Comparison of ENCODE assay signal across 16 cellular contexts in the genomic region with DNA sequence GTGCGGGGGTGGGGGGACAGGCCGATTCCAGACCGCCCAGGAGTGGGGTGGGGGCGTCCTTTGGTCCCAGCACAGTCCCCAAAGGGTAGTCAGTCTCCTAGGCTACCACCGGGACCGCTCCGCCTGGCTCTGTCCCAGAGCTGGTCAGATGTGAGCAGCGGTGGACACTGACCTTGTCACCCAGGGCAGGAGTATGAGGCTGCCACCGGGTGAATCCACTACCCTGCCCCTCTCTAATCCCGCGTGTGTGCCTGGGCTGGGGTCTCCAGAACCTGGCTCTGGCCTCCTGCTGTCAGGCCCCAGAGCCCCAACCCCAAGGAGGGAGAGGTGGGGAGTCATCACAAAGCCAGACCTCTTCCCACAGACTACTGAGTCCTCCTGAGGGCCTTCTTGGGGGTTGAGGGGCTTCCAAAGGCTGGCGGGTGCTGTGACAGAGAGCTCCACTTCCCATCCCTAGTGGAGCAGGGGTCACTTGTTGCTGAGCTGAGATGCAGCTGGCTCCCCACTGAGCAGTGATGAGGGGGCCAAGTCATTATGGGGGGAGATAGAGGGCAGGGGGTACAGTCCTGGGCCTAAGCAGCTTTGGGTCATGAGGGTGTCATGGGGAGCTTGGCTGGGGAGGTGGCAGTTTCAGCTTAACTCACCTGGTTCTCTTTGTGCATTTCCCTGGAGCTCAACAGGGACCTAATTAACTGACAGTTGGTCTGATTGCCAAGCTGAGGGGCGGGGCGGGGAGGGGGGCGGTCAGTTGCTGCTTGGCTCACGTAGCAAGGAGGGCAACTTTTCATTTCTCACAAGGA. TPM values are rescaled to one million over a fixed set of nuclear protein-coding genes. Genes with fewer than 3 reads are reported as not detected.
DNase-seq lines count a peak whose midpoint lies in the region; ATAC-seq, FAIRE-seq and TF ChIP-seq lines count a peak whose summit lies in the region.
"Had no signal": no experiment of that assay in that cellular context is flagged by ENCODE, and none has a peak within 500 bp of the region (broad histone marks: within the 10 kb centered on the region; RNA-seq: fewer than 3 reads in every experiment).

No MANE protein-coding gene starts in this region.

- DNase-seq in stimulated activated naive CD8-positive, alpha-beta T cell treated with anti-CD3 and anti-CD28 coated beads, Interleukin-15, amount 100 ng/mL, for 72 hours, result no peak
- no peak for DNase-seq in stimulated activated naive CD8-positive, alpha-beta T cell treated with anti-CD3 and anti-CD28 coated beads, Interleukin-15, Interleukin-2, amounts not matched to agents 100 U/mL and 50 U/mL, for 24 hours
- DNase-seq in central memory CD4-positive, alpha-beta T cell, result no peak
- DNase-seq in RCC 7860 (ENCODE audit: low spot score), result no peak
- DNase-seq: activated B cell treated with CpG ODN at 0.5 μM for 24 hours; activated T-cell treated with anti-CD3 and anti-CD28 coated beads, Interleukin-2, amount 50 U/mL, for 72 hours; NCI-H2171 treated with DMSO at 0.1 percent for 48 hours; SIG-M5; spleen had no signal

- H3K9me3 Mint-ChIP-seq in stimulated activated naive CD8-positive, alpha-beta T cell treated with anti-CD3 and anti-CD28 coated beads, Interleukin-15, amount 100 ng/mL, for 72 hours, result no peaks in the 10 kb centered on the region
- H3K9me3 Mint-ChIP-seq in nephron, result no peaks in the 10 kb centered on the region
- H3K9me3 Mint-ChIP-seq: activated B cell treated with CpG ODN at 0.5 μM for 24 hours; activated T-cell treated with anti-CD3 and anti-CD28 coated beads, Interleukin-2, amount 50 U/mL, for 72 hours had no signal

- WGBS in ectodermal cell, 2 experiments, result 11 to 12% methylated on average over 16 of the region's 16 CpGs

- H3K27me3 Mint-ChIP-seq in stimulated activated naive CD8-positive, alpha-beta T cell treated with anti-CD3 and anti-CD28 coated beads, Interleukin-15, amount 100 ng/mL, for 72 hours, result peaks cover 74% of the 10 kb centered on the region
- peaks cover 78% of the 10 kb centered on the region for H3K27me3 Mint-ChIP-seq in nephron (ENCODE audit: low read depth)

- peak overlapping the region; percentile 38 for H3K4me3 ChIP-seq in ectodermal cell (ENCODE audit: insufficient read depth, low read depth, low read length)

- no peak for ATAC-seq in stimulated activated naive CD8-positive, alpha-beta T cell treated with anti-CD3 and anti-CD28 coated beads, Interleukin-15, amount 100 ng/mL, for 72 hours
- no peak for ATAC-seq in stimulated activated naive CD8-positive, alpha-beta T cell treated with anti-CD3 and anti-CD28 coated beads, Interleukin-15, Interleukin-2, amounts not matched to agents 100 U/mL and 50 U/mL, for 24 hours
- ATAC-seq in HG02973 (IDR thresholded peaks at IDR 0.05; ENCODE audit: unreplicated experiment) (no peak), GM19397 (IDR thresholded peaks at IDR 0.05; ENCODE audit: unreplicated experiment) (no peak)
- ATAC-seq: activated T-cell treated with anti-CD3 and anti-CD28 coated beads, Interleukin-2, amount 50 U/mL, for 72 hours had no signal

- no peak for TF ChIP-seq CTCF in nephron (IDR thresholded peaks at IDR 0.05; ENCODE audit: unreplicated experiment in 3 of 3)

- H3K27ac Mint-ChIP-seq in stimulated activated naive CD8-positive, alpha-beta T cell treated with anti-CD3 and anti-CD28 coated beads, Interleukin-15, amount 100 ng/mL, for 72 hours, result no peak overlapping the region
- H3K27ac Mint-ChIP-seq in nephron, result no peak overlapping the region
- H3K27ac Mint-ChIP-seq: activated B cell treated with CpG ODN at 0.5 μM for 24 hours; activated T-cell treated with anti-CD3 and anti-CD28 coated beads, Interleukin-2, amount 50 U/mL, for 72 hours had no signal

- H3K9me3 ChIP-seq in ectodermal cell (ENCODE audit: control insufficient read depth, low read length), result no peaks in the 10 kb centered on the region
- H3K9me3 ChIP-seq: spleen had no signal

- peaks cover 60% of the 10 kb centered on the region for H3K27me3 ChIP-seq in ectodermal cell (ENCODE audit: control insufficient read depth, insufficient read depth, low read length, poor library complexity, severe bottlenecking)

- peak overlapping the region; percentile 21 to 27 for H3K4me3 Mint-ChIP-seq in stimulated activated naive CD8-positive, alpha-beta T cell treated with anti-CD3 and anti-CD28 coated beads, Interleukin-15, amount 100 ng/mL, for 72 hours
- H3K4me3 Mint-ChIP-seq in nephron, result peak overlapping the region; percentile 67 to 71 (median 70)
- H3K4me3 Mint-ChIP-seq: activated B cell treated with CpG ODN at 0.5 μM for 24 hours had no signal

- H3K36me3 ChIP-seq in ectodermal cell (ENCODE audit: control insufficient read depth, insufficient read depth, low read length), result no peaks in the 10 kb centered on the region
- H3K36me3 ChIP-seq: spleen had no signal

- FAIRE-seq in RCC 7860 (lab: Jason Lieb, UNC), result no peak
- FAIRE-seq: GM18507 had no signal

- no peak overlapping the region for H3K27ac ChIP-seq in ectodermal cell (ENCODE audit: insufficient read depth, low read depth, low read length, poor library complexity, severe bottlenecking)
- H3K27ac ChIP-seq: epithelial cell of prostate, KMS-11, spleen had no signal

- H3K4me1 ChIP-seq in ectodermal cell (ENCODE audit: control insufficient read depth, insufficient read depth, low read length), result peaks cover 23% of the 10 kb centered on the region

- peaks cover 34% of the 10 kb centered on the region for H3K4me1 Mint-ChIP-seq in stimulated activated naive CD8-positive, alpha-beta T cell treated with anti-CD3 and anti-CD28 coated beads, Interleukin-15, amount 100 ng/mL, for 72 hours
- peaks cover 27% of the 10 kb centered on the region for H3K4me1 Mint-ChIP-seq in nephron

- no peaks in the 10 kb centered on the region for H3K36me3 Mint-ChIP-seq in nephron (ENCODE audit: low read depth)

RNA-seq across cellular contexts. Expression of a gene that starts 1.2 kb away (rescaled TPM):
- 0.48 TPM for polyA plus RNA-seq in ectodermal cell (2013, experiment 1 of 4)
- 0.69 TPM for polyA plus RNA-seq in ectodermal cell (2013, experiment 2 of 4)
- 0.53 TPM for polyA plus RNA-seq in ectodermal cell (2013, experiment 3 of 4)
- 0.49 TPM for polyA plus RNA-seq in ectodermal cell (2013, experiment 4 of 4)

RNA-seq across cellular contexts. Expression of a gene that starts 9.0 kb away (rescaled TPM):
- 61.1 TPM for polyA plus RNA-seq in ectodermal cell (2013, experiment 1 of 4)
- polyA plus RNA-seq in ectodermal cell (2013, experiment 2 of 4), result 56.5 TPM
- 39.6 TPM for polyA plus RNA-seq in ectodermal cell (2013, experiment 3 of 4)
- 43.2 TPM for polyA plus RNA-seq in ectodermal cell (2013, experiment 4 of 4)

RNA-seq across cellular contexts. Expression of a gene that starts 20.2 kb away (rescaled TPM):
- not detected for polyA plus RNA-seq in ectodermal cell (2013, experiment 1 of 4)
- polyA plus RNA-seq in ectodermal cell (2013, experiment 2 of 4), result not detected
- not detected for polyA plus RNA-seq in ectodermal cell (2013, experiment 3 of 4)
- not detected for polyA plus RNA-seq in ectodermal cell (2013, experiment 4 of 4)

RNA-seq across cellular contexts. Expression of a gene that starts 37.2 kb away (rescaled TPM):
- polyA plus RNA-seq in ectodermal cell (2013, experiment 1 of 4), result 2.3 TPM
- polyA plus RNA-seq in ectodermal cell (2013, experiment 2 of 4), result 2.0 TPM
- 1.7 TPM for polyA plus RNA-seq in ectodermal cell (2013, experiment 3 of 4)
- polyA plus RNA-seq in ectodermal cell (2013, experiment 4 of 4), result 2.6 TPM

RNA-seq across cellular contexts. Expression of a gene that starts 40.3 kb away (rescaled TPM):
- polyA plus RNA-seq in ectodermal cell (2013, experiment 1 of 4), result not detected
- 0.68 TPM for polyA plus RNA-seq in ectodermal cell (2013, experiment 2 of 4)
- 0.75 TPM for polyA plus RNA-seq in ectodermal cell (2013, experiment 3 of 4)
- 0.81 TPM for polyA plus RNA-seq in ectodermal cell (2013, experiment 4 of 4)
